In the genomic region with DNA sequence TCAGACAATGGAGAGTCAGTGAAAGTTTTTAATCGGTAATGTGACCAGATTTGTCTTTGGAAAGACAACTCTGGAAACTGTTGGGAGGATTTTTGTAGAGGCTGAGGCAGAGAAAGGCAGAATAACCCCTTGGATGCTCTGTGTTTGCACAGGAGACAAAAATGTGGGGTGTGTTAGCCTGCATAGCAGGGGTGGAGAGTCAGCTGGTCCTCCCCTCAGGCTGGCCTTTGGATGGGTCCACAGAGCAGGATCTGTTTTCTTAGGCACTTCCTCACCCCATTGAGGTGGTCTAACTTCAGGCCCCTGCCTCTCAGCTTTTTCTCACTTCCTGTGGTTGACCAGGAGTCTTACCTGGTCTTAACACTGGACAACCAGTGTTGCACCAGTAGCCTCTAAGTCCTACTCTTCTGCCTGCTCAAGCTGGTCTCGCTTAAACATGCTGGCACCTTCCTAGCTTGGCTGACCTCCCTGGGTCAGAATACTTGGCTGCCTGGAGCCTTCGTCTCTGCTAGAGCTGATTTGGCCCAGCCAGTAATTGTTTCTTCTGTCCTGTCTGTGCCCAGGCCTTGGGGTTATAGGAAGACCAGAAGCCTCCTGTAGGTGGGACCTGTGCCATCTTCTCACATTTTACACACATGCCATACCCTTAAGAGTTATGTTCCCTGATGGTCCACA, we compare ENCODE assay signal across 13 cellular contexts.
DNase-seq lines count a peak whose midpoint lies in the region; ATAC-seq, FAIRE-seq and TF ChIP-seq lines count a peak whose summit lies in the region.
"Had no signal": no experiment of that assay in that cellular context is flagged by ENCODE, and none has a peak within 500 bp of the region (broad histone marks: within the 10 kb centered on the region; RNA-seq: fewer than 3 reads in every experiment).

No MANE protein-coding gene starts in this region.

- peaks cover 6% of the 10 kb centered on the region for H3K27me3 Mint-ChIP-seq in stimulated activated naive CD8-positive, alpha-beta T cell treated with anti-CD3 and anti-CD28 coated beads, Interleukin-15, amount 100 ng/mL, for 72 hours
- H3K27me3 Mint-ChIP-seq in naive thymus-derived CD8-positive, alpha-beta T cell = peaks cover 0 to 8% (median 3%) of the 10 kb centered on the region in 5 donors
- peaks cover 1 to 7% of the 10 kb centered on the region in 2 donors for H3K27me3 Mint-ChIP-seq in CD4-positive, alpha-beta memory T cell

- POLR2A ChIA-PET in naive thymus-derived CD8-positive, alpha-beta T cell (lab: Charles Lee) = no interaction called here
- POLR2A ChIA-PET in CD4-positive, alpha-beta memory T cell (lab: Charles Lee; ENCODE audit: partially characterized antibody) = no interaction called here

- H3K36me3 ChIP-seq in pancreas = no peaks in the 10 kb centered on the region
- H3K36me3 ChIP-seq in CD4-positive, alpha-beta memory T cell (ENCODE audit: insufficient read depth, low read length) = no peaks in the 10 kb centered on the region

- intact Hi-C loops in Right ventricle myocardium superior (cut with DNase I) (no loop called here), pancreas (cut with DNase I) (no loop called here)
- intact Hi-C loops in CD4-positive, alpha-beta memory T cell (cut with micrococcal nuclease) = no loop called here

- 38 to 49% methylated on average over 3 of the region's 3 CpGs for WGBS in pancreas, 2 donors

- no peak for FAIRE-seq in pancreas (lab: Jason Lieb, UNC)
- FAIRE-seq: A204.1 had no signal

- H3K9me3 Mint-ChIP-seq in stimulated activated naive CD8-positive, alpha-beta T cell treated with anti-CD3 and anti-CD28 coated beads, Interleukin-15, amount 100 ng/mL, for 72 hours = no peaks in the 10 kb centered on the region
- no peaks in the 10 kb centered on the region for H3K9me3 Mint-ChIP-seq in naive thymus-derived CD8-positive, alpha-beta T cell
- H3K9me3 Mint-ChIP-seq in CD4-positive, alpha-beta memory T cell = no peaks in the 10 kb centered on the region
- H3K9me3 Mint-ChIP-seq: activated CD4-positive, alpha-beta T cell treated with anti-CD3 and anti-CD28 coated beads, Interleukin-2, amount 10 ng/mL, durations not matched to agents 24 days and 14 days had no signal

- H3K4me3 ChIP-seq in pancreas = no peak overlapping the region
- no peak overlapping the region for H3K4me3 ChIP-seq in CD4-positive, alpha-beta memory T cell (ENCODE audit: low read length in 2 of 2)
- H3K4me3 ChIP-seq: SK-N-MC had no signal

- no peak for TF ChIP-seq CTCF in pancreas (IDR thresholded peaks at IDR 0.05)

- H3K36me3 Mint-ChIP-seq in naive thymus-derived CD8-positive, alpha-beta T cell = no peaks in the 10 kb centered on the region
- H3K36me3 Mint-ChIP-seq in CD4-positive, alpha-beta memory T cell = no peaks in the 10 kb centered on the region

- H3K27ac ChIP-seq in pancreas = no peak overlapping the region
- H3K27ac ChIP-seq in CD4-positive, alpha-beta memory T cell (ENCODE audit: low read depth, low read length) = no peak overlapping the region
- H3K27ac ChIP-seq: SK-N-MC had no signal

- H3K27ac Mint-ChIP-seq in stimulated activated naive CD8-positive, alpha-beta T cell treated with anti-CD3 and anti-CD28 coated beads, Interleukin-15, amount 100 ng/mL, for 72 hours = no peak overlapping the region
- no peak overlapping the region for H3K27ac Mint-ChIP-seq in naive thymus-derived CD8-positive, alpha-beta T cell
- H3K27ac Mint-ChIP-seq in CD4-positive, alpha-beta memory T cell = no peak overlapping the region
- H3K27ac Mint-ChIP-seq: activated CD4-positive, alpha-beta T cell treated with anti-CD3 and anti-CD28 coated beads, Interleukin-2, amount 10 ng/mL, durations not matched to agents 24 days and 14 days had no signal

- peaks cover 0 to 5% (median 3%) of the 10 kb centered on the region in 3 donors for H3K4me1 ChIP-seq in pancreas
- H3K4me1 ChIP-seq in CD4-positive, alpha-beta memory T cell (ENCODE audit: insufficient read depth, low read length) = no peaks in the 10 kb centered on the region

- H3K4me1 Mint-ChIP-seq in stimulated activated naive CD8-positive, alpha-beta T cell treated with anti-CD3 and anti-CD28 coated beads, Interleukin-15, amount 100 ng/mL, for 72 hours = peaks cover 12% of the 10 kb centered on the region
- H3K4me1 Mint-ChIP-seq in naive thymus-derived CD8-positive, alpha-beta T cell = no peaks in the 10 kb centered on the region
- H3K4me1 Mint-ChIP-seq in CD4-positive, alpha-beta memory T cell = no peaks in the 10 kb centered on the region

- CTCF ChIA-PET in CD4-positive, alpha-beta memory T cell (lab: Charles Lee; ENCODE audit: partially characterized antibody) = no interaction called here

- ATAC-seq in stimulated activated naive CD8-positive, alpha-beta T cell treated with anti-CD3 and anti-CD28 coated beads, Interleukin-15, amount 100 ng/mL, for 72 hours = peak; percentile 35
- no peak for ATAC-seq in stimulated activated naive CD8-positive, alpha-beta T cell treated with anti-CD3 and anti-CD28 coated beads, Interleukin-15, Interleukin-2, amounts not matched to agents 100 U/mL and 50 U/mL, for 24 hours
- ATAC-seq in Right ventricle myocardium superior (ENCODE audit: poor library complexity) (peak; percentile 91), pancreas (peak; percentile 43 to 78 (median 62)), HG03196 (IDR thresholded peaks at IDR 0.05; ENCODE audit: unreplicated experiment) (no peak), GM18868 (IDR thresholded peaks at IDR 0.05; ENCODE audit: unreplicated experiment) (no peak)
- ATAC-seq in naive thymus-derived CD8-positive, alpha-beta T cell = no peak

- DNase-seq in stimulated activated naive CD8-positive, alpha-beta T cell treated with anti-CD3 and anti-CD28 coated beads, Interleukin-15, amount 100 ng/mL, for 72 hours = no peak
- DNase-seq in stimulated activated naive CD8-positive, alpha-beta T cell treated with anti-CD3 and anti-CD28 coated beads, Interleukin-15, Interleukin-2, amounts not matched to agents 100 U/mL and 50 U/mL, for 24 hours = no peak
- DNase-seq in Right ventricle myocardium superior = peak; percentile 81
- DNase-seq in pancreas = peak in 4 of 6 donors; percentile 18 to 48 (median 22)
- DNase-seq in naive thymus-derived CD8-positive, alpha-beta T cell = no peak
- no peak for DNase-seq in CD4-positive, alpha-beta memory T cell
- DNase-seq: activated CD4-positive, alpha-beta T cell treated with anti-CD3 and anti-CD28 coated beads, Interleukin-2, amount 10 ng/mL, durations not matched to agents 24 days and 14 days; activated gamma-delta T cell; NCI-H1694 treated with DMSO at 0.1 percent for 48 hours had no signal

- H3K4me3 Mint-ChIP-seq in stimulated activated naive CD8-positive, alpha-beta T cell treated with anti-CD3 and anti-CD28 coated beads, Interleukin-15, amount 100 ng/mL, for 72 hours = no peak overlapping the region
- no peak overlapping the region for H3K4me3 Mint-ChIP-seq in naive thymus-derived CD8-positive, alpha-beta T cell
- H3K4me3 Mint-ChIP-seq in CD4-positive, alpha-beta memory T cell = no peak overlapping the region
- H3K4me3 Mint-ChIP-seq: activated CD4-positive, alpha-beta T cell treated with anti-CD3 and anti-CD28 coated beads, Interleukin-2, amount 10 ng/mL, durations not matched to agents 24 days and 14 days had no signal

- no peaks in the 10 kb centered on the region for H3K27me3 ChIP-seq in pancreas
- H3K27me3 ChIP-seq in CD4-positive, alpha-beta memory T cell (ENCODE audit: insufficient read depth, low read length) = no peaks in the 10 kb centered on the region

- no peaks in the 10 kb centered on the region for H3K9me3 ChIP-seq in pancreas
- H3K9me3 ChIP-seq in CD4-positive, alpha-beta memory T cell (ENCODE audit: control insufficient read depth in 1 of 2, low read length in 2 of 2) = no peaks in the 10 kb centered on the region

Comparison
In these comparisons a context has a peak if more than half of its experiments do, and no peak if none do; other contexts are left out.
1. ATAC-seq: peak in stimulated activated naive CD8-positive, alpha-beta T cell treated with anti-CD3 and anti-CD28 coated beads, Interleukin-15, amount 100 ng/mL, for 72 hours (single experiment), Right ventricle myocardium superior (single experiment) and pancreas (4 of 4); none in stimulated activated naive CD8-positive, alpha-beta T cell treated with anti-CD3 and anti-CD28 coated beads, Interleukin-15, Interleukin-2, amounts not matched to agents 100 U/mL and 50 U/mL, for 24 hours (single experiment), naive thymus-derived CD8-positive, alpha-beta T cell (0 of 2), HG03196 (single experiment) and GM18868 (single experiment).
2. DNase-seq: peak in Right ventricle myocardium superior (single experiment) and pancreas (4 of 6); none in stimulated activated naive CD8-positive, alpha-beta T cell treated with anti-CD3 and anti-CD28 coated beads, Interleukin-15, amount 100 ng/mL, for 72 hours (0 of 2), stimulated activated naive CD8-positive, alpha-beta T cell treated with anti-CD3 and anti-CD28 coated beads, Interleukin-15, Interleukin-2, amounts not matched to agents 100 U/mL and 50 U/mL, for 24 hours (single experiment), naive thymus-derived CD8-positive, alpha-beta T cell (0 of 10) and CD4-positive, alpha-beta memory T cell (0 of 5).